ENCODE assay signal across 8 cellular contexts in the genomic region with DNA sequence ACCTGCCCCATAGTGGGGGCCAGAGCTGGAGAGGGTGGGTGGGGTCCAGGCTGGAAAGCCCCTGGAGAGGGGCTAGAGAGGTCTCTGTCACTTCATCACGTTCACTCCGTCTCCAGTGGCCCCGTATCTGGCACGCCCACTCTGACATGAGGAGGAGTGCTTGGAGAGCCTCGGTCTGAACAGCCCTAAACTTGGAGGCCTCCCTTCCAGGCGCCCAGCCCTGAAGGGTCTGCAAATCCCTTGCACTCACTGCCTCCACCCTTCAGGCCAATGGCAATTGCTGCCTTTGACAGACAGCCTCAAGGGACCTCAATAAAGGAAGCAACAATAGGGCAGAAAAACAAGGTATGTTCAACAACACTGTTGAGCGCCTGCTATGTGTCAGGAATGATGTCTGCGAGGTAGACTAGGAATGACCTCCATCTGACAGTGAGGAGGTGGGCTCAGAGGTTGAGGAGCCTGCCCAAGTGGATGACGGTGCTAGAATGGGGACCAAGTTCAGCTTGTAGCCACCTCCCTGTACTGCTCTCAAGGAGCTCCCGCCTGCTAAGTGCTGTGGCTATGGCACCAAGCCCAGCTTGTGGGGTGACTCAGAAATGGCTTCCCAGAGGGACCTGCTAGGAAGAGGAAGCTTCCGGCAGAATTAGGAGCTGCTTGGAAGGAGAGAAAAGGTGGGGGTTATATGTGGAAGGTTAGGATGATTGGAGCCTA. TPM values are rescaled to one million over a fixed set of nuclear protein-coding genes. Genes with fewer than 3 reads are reported as not detected.
DNase-seq lines count a peak whose midpoint lies in the region; ATAC-seq lines count a peak whose summit lies in the region.
"Had no signal": no experiment of that assay in that cellular context is flagged by ENCODE, and none has a peak within 500 bp of the region (broad histone marks: within the 10 kb centered on the region; RNA-seq: fewer than 3 reads in every experiment).

No MANE protein-coding gene starts in this region.

- no peak for ATAC-seq in GM19351 (IDR thresholded peaks at IDR 0.05; ENCODE audit: unreplicated experiment)

- DNase-seq in GM04503 (ENCODE audit: low read depth) (peak; percentile 49), NCI-H2171 treated with DMSO at 0.1 percent for 48 hours (lab: John Stamatoyannopoulos, UW) (peak; percentile 56), epithelial cell of prostate (ENCODE audit: low read depth, low spot score) (peak; percentile 48), posterior vena cava (ENCODE audit: low spot score) (peak; percentile 91), NCI-H1105 treated with DMSO at 0.1 percent for 48 hours (lab: John Stamatoyannopoulos, UW) (no peak)
- DNase-seq in stimulated activated CD4-positive, alpha-beta T cell treated with anti-CD3 and anti-CD28 coated beads, Interleukin-4, amount 100 ng/mL, for 24 hours, result no peak
- DNase-seq: activated naive CD8-positive, alpha-beta T cell treated with anti-CD3 and anti-CD28 coated beads, Interleukin-2, amount 10 ng/mL, durations not matched to agents 7 days and 5 days had no signal

- no peak overlapping the region for H3K27ac ChIP-seq in epithelial cell of prostate

- intact Hi-C loops in posterior vena cava (cut with DNase I), result no loop called here

RNA-seq across cellular contexts. Expression of a gene that starts 2.9 kb away (rescaled TPM):
- not detected for total RNA-seq in posterior vena cava
- total RNA-seq: activated naive CD8-positive, alpha-beta T cell treated with anti-CD3 and anti-CD28 coated beads, Interleukin-2, amount 10 ng/mL, durations not matched to agents 7 days and 5 days had no signal

RNA-seq across cellular contexts. Expression of a gene that starts 22.8 kb away (rescaled TPM):
- total RNA-seq in posterior vena cava, result not detected
- total RNA-seq: activated naive CD8-positive, alpha-beta T cell treated with anti-CD3 and anti-CD28 coated beads, Interleukin-2, amount 10 ng/mL, durations not matched to agents 7 days and 5 days had no signal

RNA-seq across cellular contexts. Expression of a gene that starts 29.5 kb away (rescaled TPM):
- total RNA-seq in posterior vena cava, result 1 to 10 TPM; 9.4 to 9.7 TPM

RNA-seq across cellular contexts. Expression of a gene that starts 41.4 kb away (rescaled TPM):
- not detected for total RNA-seq in posterior vena cava

RNA-seq across cellular contexts. Expression of a gene that starts 48.8 kb away (rescaled TPM):
- not detected for total RNA-seq in posterior vena cava
- total RNA-seq: activated naive CD8-positive, alpha-beta T cell treated with anti-CD3 and anti-CD28 coated beads, Interleukin-2, amount 10 ng/mL, durations not matched to agents 7 days and 5 days had no signal

Comparison
In these comparisons a context has a peak if more than half of its experiments do, and no peak if none do; other contexts are left out.
1. DNase-seq: peak in GM04503 (single experiment), NCI-H2171 treated with DMSO at 0.1 percent for 48 hours (single experiment), epithelial cell of prostate (single experiment) and posterior vena cava (single experiment); none in NCI-H1105 treated with DMSO at 0.1 percent for 48 hours (single experiment) and stimulated activated CD4-positive, alpha-beta T cell treated with anti-CD3 and anti-CD28 coated beads, Interleukin-4, amount 100 ng/mL, for 24 hours (single experiment).